ENCODE assay signal across 8 cellular contexts in the genomic region with DNA sequence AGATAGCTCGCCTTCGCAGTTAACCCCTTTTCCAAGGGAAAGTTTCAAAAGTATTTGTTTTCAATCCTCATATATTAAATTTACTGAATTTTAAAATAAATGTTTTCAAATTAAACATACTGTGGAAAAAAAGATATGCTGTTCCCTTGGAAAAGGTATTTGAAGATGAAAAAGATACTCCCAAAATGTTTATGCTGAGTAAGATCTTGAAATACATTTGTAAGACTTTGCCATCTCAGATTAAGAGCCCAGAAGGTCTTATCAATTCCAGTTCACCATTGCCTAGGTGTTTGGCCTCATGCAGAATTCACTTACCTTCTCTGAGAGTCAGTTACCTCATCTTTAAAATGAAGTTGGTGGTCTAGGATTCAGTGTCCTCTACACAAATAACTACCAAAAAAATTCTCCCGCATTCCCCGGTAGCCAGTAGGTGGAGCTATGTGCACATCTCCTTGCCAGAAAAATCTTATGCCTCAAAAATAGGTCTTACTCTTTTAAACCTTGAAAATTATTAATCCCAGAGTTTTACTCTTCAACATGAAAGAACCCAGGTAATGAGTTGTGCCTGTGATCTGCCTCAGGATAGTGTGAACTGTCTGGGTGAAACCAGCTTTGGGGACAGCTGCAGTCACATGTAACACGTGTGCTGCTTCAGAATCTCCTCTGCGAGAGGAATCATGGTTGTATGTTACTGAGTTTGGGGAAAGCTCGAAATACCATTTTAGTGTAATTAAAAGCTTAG.
DNase-seq lines count a peak whose midpoint lies in the region; ATAC-seq and TF ChIP-seq lines count a peak whose summit lies in the region.

No MANE protein-coding gene starts in this region.

- peak in 5 of 7 experiments; percentile 45 to 74 (median 63) for TF ChIP-seq CTCF in stomach (IDR thresholded peaks at IDR 0.05)

- H3K36me3 ChIP-seq in stomach = peaks cover 68 to 96% (median 94%) of the 10 kb centered on the region in 4 donors

- no peak for TF ChIP-seq EP300 in stomach (IDR thresholded peaks at IDR 0.05)

- WGBS in stomach, 5 donors = 62 to 71% (median 67%) methylated on average over 7 of the region's 7 CpGs

- H3K9me3 ChIP-seq in stomach = no peaks in the 10 kb centered on the region

- no peaks in the 10 kb centered on the region for H3K4me1 ChIP-seq in stomach

- DNase-seq in activated gamma-delta T cell treated with Interleukin-2 at 50 U/mL for 16 hours = peak; percentile 44
- DNase-seq in activated gamma-delta T cell (lab: John Stamatoyannopoulos, UW) = no peak
- peak; percentile 21 for DNase-seq in NCI-H1417 treated with DMSO at 0.1 percent for 48 hours (lab: John Stamatoyannopoulos, UW)
- DNase-seq in activated CD4-positive, alpha-beta T cell treated with anti-CD3 and anti-CD28 coated beads for 4 hours = peak; percentile 18 to 59
- DNase-seq in ecto neural progenitor cell (ENCODE audit: low spot score) = peak; percentile 56
- peak; percentile 59 for DNase-seq in midbrain (lab: John Stamatoyannopoulos, UW)
- peak; percentile 39 for DNase-seq in stomach

- no peak overlapping the region for H3K27ac ChIP-seq in stomach

- H3K27me3 ChIP-seq in stomach = no peaks in the 10 kb centered on the region

- no peak for ATAC-seq in GM19467 (IDR thresholded peaks at IDR 0.05; ENCODE audit: unreplicated experiment)

- intact Hi-C loops in stomach (cut with DNase I; ENCODE audit: low total_unique reads) = loop anchor here (10.0 kb wide), 1 partner anchor 325 kb away; the partner anchor contains the start of gene ERCC4

- no peak for TF ChIP-seq POLR2A in stomach (IDR thresholded peaks at IDR 0.05)

- no peak overlapping the region for H3K4me3 ChIP-seq in stomach
